1 cellular context compared by ENCODE assay signal in the genomic region with DNA sequence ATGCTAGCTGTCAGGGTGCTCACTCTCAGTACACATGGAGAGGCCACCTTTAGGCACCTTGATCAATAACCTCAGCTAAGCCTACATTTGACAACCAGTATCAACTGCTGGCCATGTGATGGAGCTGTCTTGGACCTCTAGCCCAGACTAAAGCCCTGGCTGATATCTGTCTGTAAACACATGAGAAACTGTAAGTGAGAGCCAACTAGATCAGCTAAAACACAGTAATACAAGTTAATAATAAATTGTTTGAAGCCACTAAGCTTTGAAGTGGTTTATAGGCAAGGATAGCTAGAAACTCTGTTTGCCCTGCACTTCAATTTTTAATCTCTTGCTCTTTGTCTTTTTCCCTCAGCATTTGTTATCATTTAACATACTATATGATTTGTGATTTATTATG.
TF ChIP-seq lines count a peak whose summit lies in the region.

No MANE protein-coding gene starts in this region.

TF ChIP-seq in H1, 55 proteins besides CTCF, POLR2A, EP300 and RAD21 (continued from another document):
- TF ChIP-seq, protein P1, sequence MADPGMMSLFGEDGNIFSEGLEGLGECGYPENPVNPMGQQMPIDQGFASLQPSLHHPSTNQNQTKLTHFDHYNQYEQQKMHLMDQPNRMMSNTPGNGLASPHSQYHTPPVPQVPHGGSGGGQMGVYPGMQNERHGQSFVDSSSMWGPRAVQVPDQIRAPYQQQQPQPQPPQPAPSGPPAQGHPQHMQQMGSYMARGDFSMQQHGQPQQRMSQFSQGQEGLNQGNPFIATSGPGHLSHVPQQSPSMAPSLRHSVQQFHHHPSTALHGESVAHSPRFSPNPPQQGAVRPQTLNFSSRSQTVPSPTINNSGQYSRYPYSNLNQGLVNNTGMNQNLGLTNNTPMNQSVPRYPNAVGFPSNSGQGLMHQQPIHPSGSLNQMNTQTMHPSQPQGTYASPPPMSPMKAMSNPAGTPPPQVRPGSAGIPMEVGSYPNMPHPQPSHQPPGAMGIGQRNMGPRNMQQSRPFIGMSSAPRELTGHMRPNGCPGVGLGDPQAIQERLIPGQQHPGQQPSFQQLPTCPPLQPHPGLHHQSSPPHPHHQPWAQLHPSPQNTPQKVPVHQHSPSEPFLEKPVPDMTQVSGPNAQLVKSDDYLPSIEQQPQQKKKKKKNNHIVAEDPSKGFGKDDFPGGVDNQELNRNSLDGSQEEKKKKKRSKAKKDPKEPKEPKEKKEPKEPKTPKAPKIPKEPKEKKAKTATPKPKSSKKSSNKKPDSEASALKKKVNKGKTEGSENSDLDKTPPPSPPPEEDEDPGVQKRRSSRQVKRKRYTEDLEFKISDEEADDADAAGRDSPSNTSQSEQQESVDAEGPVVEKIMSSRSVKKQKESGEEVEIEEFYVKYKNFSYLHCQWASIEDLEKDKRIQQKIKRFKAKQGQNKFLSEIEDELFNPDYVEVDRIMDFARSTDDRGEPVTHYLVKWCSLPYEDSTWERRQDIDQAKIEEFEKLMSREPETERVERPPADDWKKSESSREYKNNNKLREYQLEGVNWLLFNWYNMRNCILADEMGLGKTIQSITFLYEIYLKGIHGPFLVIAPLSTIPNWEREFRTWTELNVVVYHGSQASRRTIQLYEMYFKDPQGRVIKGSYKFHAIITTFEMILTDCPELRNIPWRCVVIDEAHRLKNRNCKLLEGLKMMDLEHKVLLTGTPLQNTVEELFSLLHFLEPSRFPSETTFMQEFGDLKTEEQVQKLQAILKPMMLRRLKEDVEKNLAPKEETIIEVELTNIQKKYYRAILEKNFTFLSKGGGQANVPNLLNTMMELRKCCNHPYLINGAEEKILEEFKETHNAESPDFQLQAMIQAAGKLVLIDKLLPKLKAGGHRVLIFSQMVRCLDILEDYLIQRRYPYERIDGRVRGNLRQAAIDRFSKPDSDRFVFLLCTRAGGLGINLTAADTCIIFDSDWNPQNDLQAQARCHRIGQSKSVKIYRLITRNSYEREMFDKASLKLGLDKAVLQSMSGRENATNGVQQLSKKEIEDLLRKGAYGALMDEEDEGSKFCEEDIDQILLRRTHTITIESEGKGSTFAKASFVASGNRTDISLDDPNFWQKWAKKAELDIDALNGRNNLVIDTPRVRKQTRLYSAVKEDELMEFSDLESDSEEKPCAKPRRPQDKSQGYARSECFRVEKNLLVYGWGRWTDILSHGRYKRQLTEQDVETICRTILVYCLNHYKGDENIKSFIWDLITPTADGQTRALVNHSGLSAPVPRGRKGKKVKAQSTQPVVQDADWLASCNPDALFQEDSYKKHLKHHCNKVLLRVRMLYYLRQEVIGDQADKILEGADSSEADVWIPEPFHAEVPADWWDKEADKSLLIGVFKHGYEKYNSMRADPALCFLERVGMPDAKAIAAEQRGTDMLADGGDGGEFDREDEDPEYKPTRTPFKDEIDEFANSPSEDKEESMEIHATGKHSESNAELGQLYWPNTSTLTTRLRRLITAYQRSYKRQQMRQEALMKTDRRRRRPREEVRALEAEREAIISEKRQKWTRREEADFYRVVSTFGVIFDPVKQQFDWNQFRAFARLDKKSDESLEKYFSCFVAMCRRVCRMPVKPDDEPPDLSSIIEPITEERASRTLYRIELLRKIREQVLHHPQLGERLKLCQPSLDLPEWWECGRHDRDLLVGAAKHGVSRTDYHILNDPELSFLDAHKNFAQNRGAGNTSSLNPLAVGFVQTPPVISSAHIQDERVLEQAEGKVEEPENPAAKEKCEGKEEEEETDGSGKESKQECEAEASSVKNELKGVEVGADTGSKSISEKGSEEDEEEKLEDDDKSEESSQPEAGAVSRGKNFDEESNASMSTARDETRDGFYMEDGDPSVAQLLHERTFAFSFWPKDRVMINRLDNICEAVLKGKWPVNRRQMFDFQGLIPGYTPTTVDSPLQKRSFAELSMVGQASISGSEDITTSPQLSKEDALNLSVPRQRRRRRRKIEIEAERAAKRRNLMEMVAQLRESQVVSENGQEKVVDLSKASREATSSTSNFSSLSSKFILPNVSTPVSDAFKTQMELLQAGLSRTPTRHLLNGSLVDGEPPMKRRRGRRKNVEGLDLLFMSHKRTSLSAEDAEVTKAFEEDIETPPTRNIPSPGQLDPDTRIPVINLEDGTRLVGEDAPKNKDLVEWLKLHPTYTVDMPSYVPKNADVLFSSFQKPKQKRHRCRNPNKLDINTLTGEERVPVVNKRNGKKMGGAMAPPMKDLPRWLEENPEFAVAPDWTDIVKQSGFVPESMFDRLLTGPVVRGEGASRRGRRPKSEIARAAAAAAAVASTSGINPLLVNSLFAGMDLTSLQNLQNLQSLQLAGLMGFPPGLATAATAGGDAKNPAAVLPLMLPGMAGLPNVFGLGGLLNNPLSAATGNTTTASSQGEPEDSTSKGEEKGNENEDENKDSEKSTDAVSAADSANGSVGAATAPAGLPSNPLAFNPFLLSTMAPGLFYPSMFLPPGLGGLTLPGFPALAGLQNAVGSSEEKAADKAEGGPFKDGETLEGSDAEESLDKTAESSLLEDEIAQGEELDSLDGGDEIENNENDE (IDR thresholded peaks at IDR 0.05; ENCODE audit: insufficient replicate concordance, low read length), result no peak
- TF ChIP-seq CEBPB (IDR thresholded peaks at IDR 0.05; ENCODE audit: low read depth, low read length) (no peak), TAF7 (optimal IDR thresholded peaks at IDR 0.05; ENCODE audit: borderline replicate concordance, low read depth, low read length) (no peak)
